ENCODE assay signal across 37 cellular contexts in the genomic region with DNA sequence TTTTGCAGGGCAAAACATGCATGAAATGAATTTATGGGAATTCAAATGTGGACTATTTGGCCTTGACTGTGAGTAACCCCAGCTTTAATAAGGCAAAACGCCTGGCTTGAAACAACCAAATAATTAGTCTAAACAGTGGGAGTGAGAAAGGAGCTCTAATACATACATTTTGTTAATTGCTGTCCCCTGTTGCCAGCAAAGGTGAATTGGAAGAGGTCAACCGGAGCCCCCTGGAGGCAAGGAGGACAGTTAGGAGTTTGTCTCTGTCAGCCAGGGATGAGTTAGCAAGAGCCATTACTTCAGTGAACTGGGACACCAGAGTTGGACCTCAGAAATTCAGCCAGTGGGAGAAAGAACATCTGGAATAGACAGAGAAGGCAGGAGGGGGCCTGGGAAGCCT. TPM values are rescaled to one million over a fixed set of nuclear protein-coding genes. Genes with fewer than 3 reads are reported as not detected.
"Had no signal": no experiment of that assay in that cellular context is flagged by ENCODE, and none has a peak within 500 bp of the region (broad histone marks: within the 10 kb centered on the region; RNA-seq: fewer than 3 reads in every experiment).

No MANE protein-coding gene starts in this region.

- DNase-seq: activated B cell treated with CpG ODN at 0.5 μM for 24 hours; activated CD4-positive, alpha-beta T cell treated with anti-CD3 and anti-CD28 coated beads for 48 hours; activated CD4-positive, alpha-beta T cell treated with anti-CD3 and anti-CD28 coated beads, Interleukin-2, amount 50 U/mL, for 1 hour; activated CD4-positive, alpha-beta T cell treated with anti-CD3 and anti-CD28 coated beads, Interleukin-2, amount 50 U/mL, for 48 hours; activated CD8-positive, alpha-beta memory T cell treated with anti-CD3 and anti-CD28 coated beads for 24 hours; activated CD8-positive, alpha-beta T cell treated with anti-CD3 and anti-CD28 coated beads for 36 hours; activated effector memory CD4-positive, alpha-beta T cell treated with Interleukin-2 at 50 U/mL for 16 hours; activated gamma-delta T cell treated with Interleukin-2 at 50 U/mL for 16 hours; activated naive CD4-positive, alpha-beta T cell treated with anti-CD3 and anti-CD28 coated beads, Interleukin-2, amount 50 U/mL, for 16 hours; activated naive CD4-positive, alpha-beta T cell treated with Interleukin-2 at 50 U/mL for 16 hours; activated T-cell treated with anti-CD3 and anti-CD28 coated beads, Interleukin-2, amount 50 U/mL, for 4 hours; amniotic stem cell; anterior cingulate cortex; brain microvascular endothelial cell; dorsolateral prefrontal cortex; effector memory CD4-positive, alpha-beta T cell; esophagus squamous epithelium; heart right ventricle; T1000; WERI-Rb-1 had no signal

- H3K4me2 ChIP-seq: hepatocyte had no signal

- H3K36me3 ChIP-seq: brain microvascular endothelial cell, esophagus squamous epithelium, gastroesophageal sphincter, heart right ventricle, WERI-Rb-1 had no signal

- H3K4me3 ChIP-seq: coronary artery, dorsolateral prefrontal cortex, esophagus squamous epithelium, gastroesophageal sphincter, heart right ventricle, hepatocyte had no signal

- H2AFZ ChIP-seq: hepatocyte had no signal

- ATAC-seq: activated CD4-positive, CD25-positive, alpha-beta regulatory T cell treated with anti-CD3 and anti-CD28 coated beads, Interleukin-2, amount 50 U/mL, for 24 hours; activated CD8-positive, alpha-beta T cell treated with anti-CD3 and anti-CD28 coated beads for 36 hours; activated T-cell treated with anti-CD3 and anti-CD28 coated beads, Interleukin-2, amount 50 U/mL, for 4 hours; activated T-helper 17 cell treated with anti-CD3 and anti-CD28 coated beads, Interleukin-2, amount 50 U/mL, for 72 hours; gastroesophageal sphincter; heart right ventricle had no signal

- H3K4me1 ChIP-seq: esophagus squamous epithelium, gastroesophageal sphincter, heart right ventricle had no signal

- H3K27me3 Mint-ChIP-seq: activated B cell treated with CpG ODN at 0.5 μM for 24 hours; activated CD8-positive, alpha-beta T cell treated with anti-CD3 and anti-CD28 coated beads for 36 hours; activated naive CD8-positive, alpha-beta T cell; activated T-helper 17 cell treated with anti-CD3 and anti-CD28 coated beads, Interleukin-2, amount 50 U/mL, for 72 hours; central memory CD8-positive, alpha-beta T cell had no signal

- H3K79me2 ChIP-seq: hepatocyte had no signal

- H3K4me3 Mint-ChIP-seq: activated B cell treated with CpG ODN at 0.5 μM for 24 hours; activated CD8-positive, alpha-beta T cell treated with anti-CD3 and anti-CD28 coated beads for 36 hours; activated naive CD8-positive, alpha-beta T cell; activated T-cell treated with anti-CD3 and anti-CD28 coated beads, Interleukin-2, amount 50 U/mL, for 4 hours; activated T-helper 17 cell treated with anti-CD3 and anti-CD28 coated beads, Interleukin-2, amount 50 U/mL, for 72 hours; central memory CD8-positive, alpha-beta T cell; dendritic cell treated with granulocyte-macrophage colony-stimulating factor and Interleukin-4, amounts not matched to agents 40 ng/mL and 50 ng/mL, for 4 days; T-helper 2 cell treated with Interferon-gamma antibody and Interleukin-4, amounts not matched to agents 5 μg/mL and 100 μg/mL, for 36 hours had no signal

- H3K27ac Mint-ChIP-seq: activated B cell treated with CpG ODN at 0.5 μM for 24 hours; activated CD8-positive, alpha-beta T cell treated with anti-CD3 and anti-CD28 coated beads for 36 hours; activated naive CD8-positive, alpha-beta T cell; activated T-helper 17 cell treated with anti-CD3 and anti-CD28 coated beads, Interleukin-2, amount 50 U/mL, for 72 hours; dendritic cell treated with granulocyte-macrophage colony-stimulating factor and Interleukin-4, amounts not matched to agents 40 ng/mL and 50 ng/mL, for 4 days; T-helper 2 cell treated with Interferon-gamma antibody and Interleukin-4, amounts not matched to agents 5 μg/mL and 100 μg/mL, for 36 hours had no signal

- H3K9me3 Mint-ChIP-seq: activated T-cell treated with anti-CD3 and anti-CD28 coated beads, Interleukin-2, amount 50 U/mL, for 4 hours; activated T-helper 17 cell treated with anti-CD3 and anti-CD28 coated beads, Interleukin-2, amount 50 U/mL, for 72 hours; central memory CD8-positive, alpha-beta T cell had no signal

- H3K27me3 ChIP-seq: brain microvascular endothelial cell had no signal

- H3K27ac ChIP-seq: brain microvascular endothelial cell, coronary artery, dorsolateral prefrontal cortex, esophagus squamous epithelium, gastroesophageal sphincter, heart right ventricle, hepatocyte, WERI-Rb-1 had no signal

- H3K36me3 Mint-ChIP-seq: activated naive CD8-positive, alpha-beta T cell had no signal

- H3K4me1 Mint-ChIP-seq: activated B cell treated with CpG ODN at 0.5 μM for 24 hours; activated T-helper 17 cell treated with anti-CD3 and anti-CD28 coated beads, Interleukin-2, amount 50 U/mL, for 72 hours; central memory CD8-positive, alpha-beta T cell had no signal

RNA-seq across cellular contexts. Expression of a gene that starts 17.4 kb away (rescaled TPM):
- total RNA-seq: activated B cell treated with CpG ODN at 0.5 μM for 24 hours; activated CD8-positive, alpha-beta T cell treated with anti-CD3 and anti-CD28 coated beads for 36 hours; activated T-cell treated with anti-CD3 and anti-CD28 coated beads, Interleukin-2, amount 50 U/mL, for 4 hours; activated T-helper 17 cell treated with anti-CD3 and anti-CD28 coated beads, Interleukin-2, amount 50 U/mL, for 72 hours; astrocyte; bronchial epithelial cell; cardiac septum; cerebellum; dorsolateral prefrontal cortex; esophagus squamous epithelium; fibroblast of lung; fibroblast of villous mesenchyme; glomerular endothelial cell; heart right ventricle; hepatocyte had no signal
- polyA plus RNA-seq: adipose tissue, fibroblast of lung, heart right ventricle, hepatocyte had no signal

RNA-seq across cellular contexts. Expression of a gene that starts 36.2 kb away (rescaled TPM):
- total RNA-seq: activated B cell treated with CpG ODN at 0.5 μM for 24 hours; activated CD8-positive, alpha-beta T cell treated with anti-CD3 and anti-CD28 coated beads for 36 hours; activated T-cell treated with anti-CD3 and anti-CD28 coated beads, Interleukin-2, amount 50 U/mL, for 4 hours; activated T-helper 17 cell treated with anti-CD3 and anti-CD28 coated beads, Interleukin-2, amount 50 U/mL, for 72 hours; cardiac septum; cerebellum; fibroblast of lung; fibroblast of villous mesenchyme; gastroesophageal sphincter; heart right ventricle; hepatocyte had no signal
- polyA plus RNA-seq: adipose tissue, fibroblast of lung, heart right ventricle, hepatocyte had no signal

RNA-seq across cellular contexts. Expression of a gene that starts 54.2 kb away (rescaled TPM):
- total RNA-seq: activated B cell treated with CpG ODN at 0.5 μM for 24 hours; activated T-cell treated with anti-CD3 and anti-CD28 coated beads, Interleukin-2, amount 50 U/mL, for 4 hours; activated T-helper 17 cell treated with anti-CD3 and anti-CD28 coated beads, Interleukin-2, amount 50 U/mL, for 72 hours; astrocyte; cardiac septum; cerebellum; dorsolateral prefrontal cortex; fibroblast of villous mesenchyme; glomerular endothelial cell; heart right ventricle had no signal

RNA-seq across cellular contexts. Expression of a gene that starts 56.4 kb away (rescaled TPM):
- total RNA-seq: activated B cell treated with CpG ODN at 0.5 μM for 24 hours; activated CD8-positive, alpha-beta T cell treated with anti-CD3 and anti-CD28 coated beads for 36 hours; activated T-cell treated with anti-CD3 and anti-CD28 coated beads, Interleukin-2, amount 50 U/mL, for 4 hours; activated T-helper 17 cell treated with anti-CD3 and anti-CD28 coated beads, Interleukin-2, amount 50 U/mL, for 72 hours; astrocyte; bronchial epithelial cell; cardiac septum; esophagus squamous epithelium; fibroblast of lung; fibroblast of villous mesenchyme; gastroesophageal sphincter; glomerular endothelial cell; hepatocyte had no signal
- polyA plus RNA-seq: fibroblast of lung, heart right ventricle, hepatocyte had no signal
